ENCODE assay signal across 8 cellular contexts in genomic region chr2:207746131-207746530, GRCh38. TPM values are rescaled to one million over a fixed set of nuclear protein-coding genes. Genes with fewer than 3 reads are reported as not detected.
DNase-seq lines count a peak whose midpoint lies in the region; ATAC-seq, FAIRE-seq and TF ChIP-seq lines count a peak whose summit lies in the region.

No MANE protein-coding gene starts in this region.

- no peak overlapping the region for H3K9ac ChIP-seq in mesenchymal stem cell (ENCODE audit: low read length)

- intact Hi-C loops in tibial artery (cut with DNase I; ENCODE audit: low total_unique reads): no loop called here

- H3K4me2 ChIP-seq in mesenchymal stem cell (ENCODE audit: low read length, poor library complexity, severe bottlenecking): no peak overlapping the region

- WGBS in mesenchymal stem cell: 11% methylated on average over 1 of the region's 1 CpG

- no peaks in the 10 kb centered on the region for H3K9me3 Mint-ChIP-seq in T-cell
- no peaks in the 10 kb centered on the region for H3K9me3 Mint-ChIP-seq in effector memory CD8-positive, alpha-beta T cell

- TF ChIP-seq CTCF in tibial artery (IDR thresholded peaks at IDR 0.05): peak; percentile 81 to 82

- DNase-seq in C1 segment of cervical spinal cord (lab: John Stamatoyannopoulos, UW): peak in 8 of 14 donors; percentile 9 to 45 (median 14)
- peak; percentile 45 for DNase-seq in GM18507 (ENCODE audit: extremely low spot score, insufficient read length, low read depth)
- peak; percentile 44 for DNase-seq in NCI-H1436 treated with DMSO at 0.1 percent for 48 hours (lab: John Stamatoyannopoulos, UW)
- DNase-seq in T-cell: peak in 19 of 34 experiments; percentile 10 to 46 (median 27)
- peak in 2 of 3 experiments; percentile 5 to 19 for DNase-seq in effector memory CD8-positive, alpha-beta T cell
- peak; percentile 76 for DNase-seq in mesenchymal stem cell
- peak in 1 of 2 donors; percentile 28 for DNase-seq in tibial artery

- no peak overlapping the region for H4K8ac ChIP-seq in mesenchymal stem cell (ENCODE audit: low read length)

- H3K4me3 ChIP-seq in mesenchymal stem cell (ENCODE audit: insufficient read depth in 1 of 2, low read depth in 1 of 2, low read length in 2 of 2) (no peak overlapping the region), tibial artery (no peak overlapping the region)

- no peak overlapping the region for H2BK12ac ChIP-seq in mesenchymal stem cell (ENCODE audit: low read length in 2 of 2)

- H2AK5ac ChIP-seq in mesenchymal stem cell (ENCODE audit: low read length, severe bottlenecking): no peak overlapping the region

- ATAC-seq in HG02798 (IDR thresholded peaks at IDR 0.05; ENCODE audit: poor library complexity, unreplicated experiment) (peak; percentile 86), T-cell (replicated peaks in 1 of 4) (peak in 3 of 4 experiments; percentile 49 to 66 (median 62))
- peak; percentile 59 for ATAC-seq in effector memory CD8-positive, alpha-beta T cell (replicated peaks)

- H2BK5ac ChIP-seq in mesenchymal stem cell (ENCODE audit: low read depth, low read length, poor library complexity, severe bottlenecking): no peak overlapping the region

- FAIRE-seq in GM18507 (lab: Jason Lieb, UNC): peak; percentile 71

- H3K27me3 ChIP-seq in mesenchymal stem cell (ENCODE audit: control insufficient read depth in 1 of 2, insufficient read depth in 1 of 2, low read length in 2 of 2) (no peaks in the 10 kb centered on the region), tibial artery (no peaks in the 10 kb centered on the region)

- no peaks in the 10 kb centered on the region for H3K27me3 Mint-ChIP-seq in T-cell
- no peaks in the 10 kb centered on the region for H3K27me3 Mint-ChIP-seq in effector memory CD8-positive, alpha-beta T cell

- H3K4me1 Mint-ChIP-seq in T-cell: no peaks in the 10 kb centered on the region
- H3K4me1 Mint-ChIP-seq in effector memory CD8-positive, alpha-beta T cell (ENCODE audit: low read depth in 2 of 2): no peaks in the 10 kb centered on the region

- H3K27ac ChIP-seq in mesenchymal stem cell (ENCODE audit: low read length, poor library complexity, severe bottlenecking): no peak overlapping the region
- H3K27ac ChIP-seq in tibial artery: no peak overlapping the region

- CTCF ChIA-PET in T-cell (lab: Charles Lee): interaction anchor here (0.5 to 2.2 kb wide), 11 partner anchors 20 to 327 kb away, joined by 3 to 15 read pairs (median 4); no protein-coding TSS in a partner anchor

- peaks cover 12 to 53% of the 10 kb centered on the region in 2 experiments for H3K36me3 ChIP-seq in mesenchymal stem cell (ENCODE audit: control insufficient read depth in 1 of 2, insufficient read depth in 2 of 2, low read depth in 1 of 2, low read length in 2 of 2)
- H3K36me3 ChIP-seq in tibial artery: peaks cover 8 to 38% (median 35%) of the 10 kb centered on the region in 3 donors

- H3K4me1 ChIP-seq in mesenchymal stem cell (ENCODE audit: control insufficient read depth, insufficient read depth, low read depth, low read length): peaks cover 2% of the 10 kb centered on the region
- no peaks in the 10 kb centered on the region for H3K4me1 ChIP-seq in tibial artery

- H4K91ac ChIP-seq in mesenchymal stem cell (ENCODE audit: low read length): no peak overlapping the region

- H3K36me3 Mint-ChIP-seq in T-cell: peaks cover 11% of the 10 kb centered on the region
- peaks cover 17% of the 10 kb centered on the region for H3K36me3 Mint-ChIP-seq in effector memory CD8-positive, alpha-beta T cell (ENCODE audit: insufficient read depth)

- no peak overlapping the region for H3K4me3 Mint-ChIP-seq in T-cell
- H3K4me3 Mint-ChIP-seq in effector memory CD8-positive, alpha-beta T cell: no peak overlapping the region

- H3K27ac Mint-ChIP-seq in T-cell: no peak overlapping the region
- no peak overlapping the region for H3K27ac Mint-ChIP-seq in effector memory CD8-positive, alpha-beta T cell

- H3K18ac ChIP-seq in mesenchymal stem cell (ENCODE audit: low read depth in 1 of 2, low read length in 2 of 2): no peak overlapping the region

- peaks cover 4% of the 10 kb centered on the region for H3K79me1 ChIP-seq in mesenchymal stem cell (replicated peaks; ENCODE audit: low read length, poor library complexity, severe bottlenecking)

- H3K9me3 ChIP-seq in mesenchymal stem cell (ENCODE audit: control insufficient read depth, low read length) (no peaks in the 10 kb centered on the region), tibial artery (no peaks in the 10 kb centered on the region)

- H3K14ac ChIP-seq in mesenchymal stem cell (ENCODE audit: low read length in 2 of 2): no peak overlapping the region

- H2BK15ac ChIP-seq in mesenchymal stem cell (ENCODE audit: low read depth, poor library complexity, severe bottlenecking): no peak overlapping the region

- H3K23ac ChIP-seq in mesenchymal stem cell (ENCODE audit: low read length in 2 of 2): no peak overlapping the region

- H2AFZ ChIP-seq in mesenchymal stem cell (ENCODE audit: low read depth, low read length): no peak overlapping the region

- no peak overlapping the region for H3K4ac ChIP-seq in mesenchymal stem cell (ENCODE audit: low read depth in 1 of 2, low read length in 2 of 2)

- no peak overlapping the region for H2BK120ac ChIP-seq in mesenchymal stem cell (ENCODE audit: low read depth, low read length)

- POLR2A ChIA-PET in T-cell (lab: Charles Lee): no interaction called here

RNA-seq across cellular contexts. Expression of gene FZD5, which starts 23.6 kb away (rescaled TPM):
- under 1 TPM; 0.20 to 0.66 (median 0.44) TPM for total RNA-seq in T-cell
- polyA plus RNA-seq in mesenchymal stem cell (2013, experiment 1 of 2): 0.94 TPM
- polyA plus RNA-seq in mesenchymal stem cell (2013, experiment 2 of 2): 0.99 TPM

RNA-seq across cellular contexts. Expression of gene CCNYL1, which starts 34.7 kb away (rescaled TPM):
- total RNA-seq in T-cell: 10 to 100 TPM in 3 of 5 donors, 1 to 10 TPM in 2; 9.0 to 13.6 (median 11.0) TPM
- polyA plus RNA-seq in mesenchymal stem cell (2013, experiment 1 of 2): 13.9 TPM
- 14.8 TPM for polyA plus RNA-seq in mesenchymal stem cell (2013, experiment 2 of 2)
